11 cellular contexts compared by ENCODE assay signal in genomic region chr12:98439471-98440164, GRCh38.
DNase-seq lines count a peak whose midpoint lies in the region; ATAC-seq, FAIRE-seq and TF ChIP-seq lines count a peak whose summit lies in the region.
"Had no signal": no experiment of that assay in that cellular context is flagged by ENCODE, and none has a peak within 500 bp of the region (broad histone marks: within the 10 kb centered on the region; RNA-seq: fewer than 3 reads in every experiment).

No MANE protein-coding gene starts in this region.

- H3K4me2 ChIP-seq in HepG2 (ENCODE audit: low read depth, low read length): no peak overlapping the region

- CTCF ChIA-PET in HepG2 (lab: Yijun Ruan, JAX; ENCODE audit: low intra/inter-chr PET ratio, low total read pairs): no interaction called here

- H3K36me3 ChIP-seq in liver (ENCODE audit: control insufficient read depth in 4 of 4, insufficient read depth in 3 of 4, low read depth in 1 of 4, low read length in 3 of 4) (no peaks in the 10 kb centered on the region), HepG2 (replicated peaks in 1 of 2; ENCODE audit: control insufficient read depth in 1 of 2, insufficient read depth in 2 of 2, low read length in 2 of 2) (no peaks in the 10 kb centered on the region)

- peaks cover 10% of the 10 kb centered on the region for H3K9me3 Mint-ChIP-seq in dendritic cell treated with granulocyte-macrophage colony-stimulating factor and Interleukin-4, amounts not matched to agents 40 ng/mL and 50 ng/mL, for 4 days
- H3K9me3 Mint-ChIP-seq in mesothelial cell of epicardium: peaks cover 14% of the 10 kb centered on the region

- H3K36me3 Mint-ChIP-seq in dendritic cell treated with granulocyte-macrophage colony-stimulating factor and Interleukin-4, amounts not matched to agents 40 ng/mL and 50 ng/mL, for 4 days (ENCODE audit: low read depth): no peaks in the 10 kb centered on the region
- peaks cover 7% of the 10 kb centered on the region for H3K36me3 Mint-ChIP-seq in mesothelial cell of epicardium

- H3K79me2 ChIP-seq in HepG2 (ENCODE audit: insufficient read depth, low read length): no peaks in the 10 kb centered on the region

- POLR2A ChIA-PET in HepG2 (lab: Yijun Ruan, JAX): no interaction called here

- TF ChIP-seq RAD21 in liver (IDR thresholded peaks at IDR 0.05) (no peak), HepG2 (CRISPR knock-in tag; IDR thresholded peaks at IDR 0.05) (no peak)

- H3K27me3 Mint-ChIP-seq in dendritic cell treated with granulocyte-macrophage colony-stimulating factor and Interleukin-4, amounts not matched to agents 40 ng/mL and 50 ng/mL, for 4 days: peaks cover 1% of the 10 kb centered on the region
- H3K27me3 Mint-ChIP-seq in mesothelial cell of epicardium (ENCODE audit: low read depth): no peaks in the 10 kb centered on the region

- no peak overlapping the region for H2AFZ ChIP-seq in HepG2 (ENCODE audit: low read length)

- ATAC-seq in HepG2: no peak
- no peak for ATAC-seq in HG02981 (IDR thresholded peaks at IDR 0.05; ENCODE audit: unreplicated experiment)
- ATAC-seq: activated CD8-positive, alpha-beta T cell treated with anti-CD3 and anti-CD28 coated beads, Interleukin-2, amount 10 ng/mL, durations not matched to agents 7 days and 5 days had no signal

- H3K27ac ChIP-seq in liver (ENCODE audit: low read depth in 1 of 2, low read length in 2 of 2) (peak overlapping the region; percentile 22 to 74), HepG2 (ENCODE audit: extremely low read length, insufficient read depth, low read length) (no peak overlapping the region)

- TF ChIP-seq CTCF in liver (IDR thresholded peaks at IDR 0.05; ENCODE audit: low read depth, low read length, missing input control) (no peak), HepG2 (CRISPR knock-in tag; IDR thresholded peaks at IDR 0.05) (no peak), mesothelial cell of epicardium (IDR thresholded peaks at IDR 0.05; ENCODE audit: unreplicated experiment) (no peak)

- DNase-seq in HepG2 (ENCODE audit: low spot score) (no peak), mesothelial cell of epicardium (ENCODE audit: low spot score in 2 of 2, unreplicated experiment in 2 of 2) (peak in 1 of 2 experiments; percentile 29), NCI-H1436 (lab: John Stamatoyannopoulos, UW) (no peak), NCI-H2029 (lab: John Stamatoyannopoulos, UW) (no peak)
- no peak for DNase-seq in stimulated activated CD4-positive, alpha-beta T cell treated with anti-CD3 and anti-CD28 coated beads, Interleukin-4, amount 100 ng/mL, for 24 hours
- DNase-seq: activated CD8-positive, alpha-beta T cell treated with anti-CD3 and anti-CD28 coated beads, Interleukin-2, amount 10 ng/mL, durations not matched to agents 7 days and 5 days had no signal

- 55% methylated on average over 7 of the region's 7 CpGs for WGBS in liver
- WGBS in HepG2 (ENCODE audit: low lambda C conversion rate): 23% methylated on average over 7 of the region's 7 CpGs

- FAIRE-seq in HepG2 (lab: Jason Lieb, UNC): no peak
- FAIRE-seq: endometrium had no signal

- TF ChIP-seq POLR2A in HepG2 (IDR thresholded peaks at IDR 0.05; ENCODE audit: insufficient read depth in 1 of 2, low read depth in 2 of 2, low read length in 2 of 2): no peak

- BruUV-seq in HepG2 (replicated peaks; lab: Mats Ljungman, UMichigan): no TSS peak

- peak overlapping the region in 1 of 2 donors; percentile 36 for H3K9ac ChIP-seq in liver (ENCODE audit: low read depth in 1 of 2, low read length in 2 of 2)
- H3K9ac ChIP-seq in HepG2 (ENCODE audit: insufficient read depth, low read depth, low read length): no peak overlapping the region

- H3K4me1 ChIP-seq in liver (ENCODE audit: control insufficient read depth in 4 of 4, insufficient read depth in 4 of 4, low read length in 3 of 4): no peaks in the 10 kb centered on the region
- H3K4me1 ChIP-seq in HepG2 (ENCODE audit: insufficient read depth, low read length): no peaks in the 10 kb centered on the region

- TF ChIP-seq EP300 in HepG2 (IDR thresholded peaks at IDR 0.05; ENCODE audit: low read depth in 2 of 2, low read length in 2 of 2): no peak
- TF ChIP-seq EP300 in HepG2 (CRISPR knock-in tag; IDR thresholded peaks at IDR 0.05; ENCODE audit: borderline replicate concordance): no peak

- peak overlapping the region; percentile 92 for H3K27ac Mint-ChIP-seq in dendritic cell treated with granulocyte-macrophage colony-stimulating factor and Interleukin-4, amounts not matched to agents 40 ng/mL and 50 ng/mL, for 4 days
- H3K27ac Mint-ChIP-seq in mesothelial cell of epicardium: peak overlapping the region; percentile 79
- H3K27ac Mint-ChIP-seq: activated CD8-positive, alpha-beta T cell treated with anti-CD3 and anti-CD28 coated beads, Interleukin-2, amount 10 ng/mL, durations not matched to agents 7 days and 5 days; stimulated activated naive CD8-positive, alpha-beta T cell treated with anti-CD3 and anti-CD28 coated beads, Interleukin-15, Interleukin-2, amounts not matched to agents 100 ng/mL and 50 ng/mL, for 24 hours had no signal

- H3K27me3 ChIP-seq in liver (ENCODE audit: control insufficient read depth in 4 of 4, insufficient read depth in 4 of 4, low read length in 3 of 4) (peaks cover 0 to 2% (median 0%) of the 10 kb centered on the region in 4 donors), HepG2 (ENCODE audit: control insufficient read depth in 1 of 2, insufficient read depth in 2 of 2, low read length in 2 of 2) (peaks cover 0 to 4% of the 10 kb centered on the region in 2 experiments; a peak in 2 of 5 replicates)

- in situ Hi-C loops in HepG2 (cut with HindIII; ENCODE audit: extremely low pct_ligation_motif_present, low pct_unique_long_range_greater_than_20kb): no loop called here

- H3K4me1 Mint-ChIP-seq in dendritic cell treated with granulocyte-macrophage colony-stimulating factor and Interleukin-4, amounts not matched to agents 40 ng/mL and 50 ng/mL, for 4 days (ENCODE audit: low read depth): peaks cover 50% of the 10 kb centered on the region
- H3K4me1 Mint-ChIP-seq in mesothelial cell of epicardium: peaks cover 10% of the 10 kb centered on the region

- peak overlapping the region; percentile 55 for H3K4me3 Mint-ChIP-seq in dendritic cell treated with granulocyte-macrophage colony-stimulating factor and Interleukin-4, amounts not matched to agents 40 ng/mL and 50 ng/mL, for 4 days
- no peak overlapping the region for H3K4me3 Mint-ChIP-seq in mesothelial cell of epicardium
- H3K4me3 Mint-ChIP-seq: activated CD8-positive, alpha-beta T cell treated with anti-CD3 and anti-CD28 coated beads, Interleukin-2, amount 10 ng/mL, durations not matched to agents 7 days and 5 days; stimulated activated naive CD8-positive, alpha-beta T cell treated with anti-CD3 and anti-CD28 coated beads, Interleukin-15, Interleukin-2, amounts not matched to agents 100 ng/mL and 50 ng/mL, for 24 hours had no signal

- H3K9me3 ChIP-seq in liver (ENCODE audit: control insufficient read depth in 4 of 4, low read length in 3 of 4): no peaks in the 10 kb centered on the region
- no peaks in the 10 kb centered on the region for H3K9me3 ChIP-seq in HepG2 (ENCODE audit: low read length)

- intact Hi-C loops in HepG2 (cut with micrococcal nuclease; ENCODE audit: unreplicated experiment): no loop called here
- intact Hi-C loops in dendritic cell treated with granulocyte-macrophage colony-stimulating factor and Interleukin-4, amounts not matched to agents 40 ng/mL and 50 ng/mL, for 4 days (cut with micrococcal nuclease): loop anchor here (1.0 to 5.0 kb wide), 2 partner anchors 63 to 76 kb away; partner anchors contain the start of gene TMPO

- H3K4me3 ChIP-seq in liver (ENCODE audit: low read depth in 1 of 3, low read length in 3 of 3): no peak overlapping the region
- H3K4me3 ChIP-seq in HepG2 (replicated peaks in 1 of 3; ENCODE audit: insufficient read depth in 1 of 3, low read depth in 2 of 3, low read length in 3 of 3): no peak overlapping the region

- H4K20me1 ChIP-seq in HepG2 (ENCODE audit: insufficient read depth, low read length): no peaks in the 10 kb centered on the region

TF ChIP-seq in liver, 16 proteins besides CTCF, POLR2A, EP300 and RAD21:
- TF ChIP-seq TAF1 (conservative IDR thresholded peaks at IDR 0.05) (no peak), FOXA1 (IDR thresholded peaks at IDR 0.05) (no peak), JUND (IDR thresholded peaks at IDR 0.05) (no peak), NR2F2 (IDR thresholded peaks at IDR 0.05) (peak; percentile 13)

TF ChIP-seq in HepG2, 621 proteins besides CTCF, POLR2A, EP300 and RAD21 (continues in another document):
- TF ChIP-seq ZNF737 (CRISPR knock-in tag; IDR thresholded peaks at IDR 0.05; ENCODE audit: borderline replicate concordance) (no peak), CSRNP2 (CRISPR knock-in tag; conservative IDR thresholded peaks at IDR 0.05; ENCODE audit: low read depth) (no peak), GATA4 (IDR thresholded peaks at IDR 0.05; ENCODE audit: borderline replicate concordance, low read depth) (no peak), ZNF678 (CRISPR knock-in tag; IDR thresholded peaks at IDR 0.05) (no peak), ZBTB8A (CRISPR knock-in tag; IDR thresholded peaks at IDR 0.05; ENCODE audit: borderline replicate concordance, low read depth) (no peak), ZNF710 (CRISPR knock-in tag; IDR thresholded peaks at IDR 0.05; ENCODE audit: borderline replicate concordance) (no peak)
